ENCODE assay signal across 1 cellular context in genomic region chr14:39203659-39204606, GRCh38.
A peak's percentile ranks its signal among the peaks of the same experiment; 100 is the strongest.
TF ChIP-seq lines count a peak whose summit lies in the region.

No MANE protein-coding gene starts in this region.

TF ChIP-seq in HepG2, 621 proteins besides CTCF, POLR2A, EP300 and RAD21 (continued from another document and continues in another):
- TF ChIP-seq GTF3A (CRISPR knock-in tag; conservative IDR thresholded peaks at IDR 0.05): no peak
- no peak for TF ChIP-seq SIN3A (IDR thresholded peaks at IDR 0.05; ENCODE audit: borderline replicate concordance, low read depth, low read length)
- TF ChIP-seq, protein P1, sequence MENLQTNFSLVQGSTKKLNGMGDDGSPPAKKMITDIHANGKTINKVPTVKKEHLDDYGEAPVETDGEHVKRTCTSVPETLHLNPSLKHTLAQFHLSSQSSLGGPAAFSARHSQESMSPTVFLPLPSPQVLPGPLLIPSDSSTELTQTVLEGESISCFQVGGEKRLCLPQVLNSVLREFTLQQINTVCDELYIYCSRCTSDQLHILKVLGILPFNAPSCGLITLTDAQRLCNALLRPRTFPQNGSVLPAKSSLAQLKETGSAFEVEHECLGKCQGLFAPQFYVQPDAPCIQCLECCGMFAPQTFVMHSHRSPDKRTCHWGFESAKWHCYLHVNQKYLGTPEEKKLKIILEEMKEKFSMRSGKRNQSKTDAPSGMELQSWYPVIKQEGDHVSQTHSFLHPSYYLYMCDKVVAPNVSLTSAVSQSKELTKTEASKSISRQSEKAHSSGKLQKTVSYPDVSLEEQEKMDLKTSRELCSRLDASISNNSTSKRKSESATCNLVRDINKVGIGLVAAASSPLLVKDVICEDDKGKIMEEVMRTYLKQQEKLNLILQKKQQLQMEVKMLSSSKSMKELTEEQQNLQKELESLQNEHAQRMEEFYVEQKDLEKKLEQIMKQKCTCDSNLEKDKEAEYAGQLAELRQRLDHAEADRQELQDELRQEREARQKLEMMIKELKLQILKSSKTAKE (CRISPR knock-in tag; IDR thresholded peaks at IDR 0.05; ENCODE audit: borderline replicate concordance): no peak
- TF ChIP-seq, protein P2, sequence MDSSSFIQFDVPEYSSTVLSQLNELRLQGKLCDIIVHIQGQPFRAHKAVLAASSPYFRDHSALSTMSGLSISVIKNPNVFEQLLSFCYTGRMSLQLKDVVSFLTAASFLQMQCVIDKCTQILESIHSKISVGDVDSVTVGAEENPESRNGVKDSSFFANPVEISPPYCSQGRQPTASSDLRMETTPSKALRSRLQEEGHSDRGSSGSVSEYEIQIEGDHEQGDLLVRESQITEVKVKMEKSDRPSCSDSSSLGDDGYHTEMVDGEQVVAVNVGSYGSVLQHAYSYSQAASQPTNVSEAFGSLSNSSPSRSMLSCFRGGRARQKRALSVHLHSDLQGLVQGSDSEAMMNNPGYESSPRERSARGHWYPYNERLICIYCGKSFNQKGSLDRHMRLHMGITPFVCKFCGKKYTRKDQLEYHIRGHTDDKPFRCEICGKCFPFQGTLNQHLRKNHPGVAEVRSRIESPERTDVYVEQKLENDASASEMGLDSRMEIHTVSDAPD (CRISPR knock-in tag; IDR thresholded peaks at IDR 0.05): no peak
- TF ChIP-seq AKAP8 (CRISPR knock-in tag; IDR thresholded peaks at IDR 0.05): no peak
- no peak for TF ChIP-seq ZNF12 (CRISPR knock-in tag; IDR thresholded peaks at IDR 0.05)
- no peak for TF ChIP-seq ZNF790 (CRISPR knock-in tag; IDR thresholded peaks at IDR 0.05; ENCODE audit: borderline replicate concordance)
- TF ChIP-seq, protein P3, sequence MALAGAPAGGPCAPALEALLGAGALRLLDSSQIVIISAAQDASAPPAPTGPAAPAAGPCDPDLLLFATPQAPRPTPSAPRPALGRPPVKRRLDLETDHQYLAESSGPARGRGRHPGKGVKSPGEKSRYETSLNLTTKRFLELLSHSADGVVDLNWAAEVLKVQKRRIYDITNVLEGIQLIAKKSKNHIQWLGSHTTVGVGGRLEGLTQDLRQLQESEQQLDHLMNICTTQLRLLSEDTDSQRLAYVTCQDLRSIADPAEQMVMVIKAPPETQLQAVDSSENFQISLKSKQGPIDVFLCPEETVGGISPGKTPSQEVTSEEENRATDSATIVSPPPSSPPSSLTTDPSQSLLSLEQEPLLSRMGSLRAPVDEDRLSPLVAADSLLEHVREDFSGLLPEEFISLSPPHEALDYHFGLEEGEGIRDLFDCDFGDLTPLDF (CRISPR knock-in tag; IDR thresholded peaks at IDR 0.05): no peak
- no peak for TF ChIP-seq ARNT (IDR thresholded peaks at IDR 0.05)
- TF ChIP-seq ZNF263 (CRISPR knock-in tag; IDR thresholded peaks at IDR 0.05): 0 out of 2 replicates have a peak, but pooled peaks have one; percentile 23
- TF ChIP-seq SRSF4 (IDR thresholded peaks at IDR 0.05; ENCODE audit: low read depth, low read length, poor library complexity, severe bottlenecking): no peak
- no peak for TF ChIP-seq HNF4G (IDR thresholded peaks at IDR 0.05; ENCODE audit: borderline replicate concordance, low read depth, low read length)
- TF ChIP-seq HNF4G (CRISPR knock-in tag; IDR thresholded peaks at IDR 0.05; ENCODE audit: borderline replicate concordance, low read depth): no peak
- TF ChIP-seq FOXC1 (CRISPR knock-in tag; IDR thresholded peaks at IDR 0.05; ENCODE audit: borderline replicate concordance): no peak
- no peak for TF ChIP-seq ZBTB42 (CRISPR knock-in tag; IDR thresholded peaks at IDR 0.05)
- TF ChIP-seq PCBP1 (IDR thresholded peaks at IDR 0.05; ENCODE audit: borderline replicate concordance, low read depth, low read length): no peak
- TF ChIP-seq, protein P4, sequence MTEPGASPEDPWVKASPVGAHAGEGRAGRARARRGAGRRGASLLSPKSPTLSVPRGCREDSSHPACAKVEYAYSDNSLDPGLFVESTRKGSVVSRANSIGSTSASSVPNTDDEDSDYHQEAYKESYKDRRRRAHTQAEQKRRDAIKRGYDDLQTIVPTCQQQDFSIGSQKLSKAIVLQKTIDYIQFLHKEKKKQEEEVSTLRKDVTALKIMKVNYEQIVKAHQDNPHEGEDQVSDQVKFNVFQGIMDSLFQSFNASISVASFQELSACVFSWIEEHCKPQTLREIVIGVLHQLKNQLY (CRISPR knock-in tag; IDR thresholded peaks at IDR 0.05): no peak
- TF ChIP-seq ARID3A (IDR thresholded peaks at IDR 0.05; ENCODE audit: low read depth, low read length): no peak
- TF ChIP-seq, protein P5, sequence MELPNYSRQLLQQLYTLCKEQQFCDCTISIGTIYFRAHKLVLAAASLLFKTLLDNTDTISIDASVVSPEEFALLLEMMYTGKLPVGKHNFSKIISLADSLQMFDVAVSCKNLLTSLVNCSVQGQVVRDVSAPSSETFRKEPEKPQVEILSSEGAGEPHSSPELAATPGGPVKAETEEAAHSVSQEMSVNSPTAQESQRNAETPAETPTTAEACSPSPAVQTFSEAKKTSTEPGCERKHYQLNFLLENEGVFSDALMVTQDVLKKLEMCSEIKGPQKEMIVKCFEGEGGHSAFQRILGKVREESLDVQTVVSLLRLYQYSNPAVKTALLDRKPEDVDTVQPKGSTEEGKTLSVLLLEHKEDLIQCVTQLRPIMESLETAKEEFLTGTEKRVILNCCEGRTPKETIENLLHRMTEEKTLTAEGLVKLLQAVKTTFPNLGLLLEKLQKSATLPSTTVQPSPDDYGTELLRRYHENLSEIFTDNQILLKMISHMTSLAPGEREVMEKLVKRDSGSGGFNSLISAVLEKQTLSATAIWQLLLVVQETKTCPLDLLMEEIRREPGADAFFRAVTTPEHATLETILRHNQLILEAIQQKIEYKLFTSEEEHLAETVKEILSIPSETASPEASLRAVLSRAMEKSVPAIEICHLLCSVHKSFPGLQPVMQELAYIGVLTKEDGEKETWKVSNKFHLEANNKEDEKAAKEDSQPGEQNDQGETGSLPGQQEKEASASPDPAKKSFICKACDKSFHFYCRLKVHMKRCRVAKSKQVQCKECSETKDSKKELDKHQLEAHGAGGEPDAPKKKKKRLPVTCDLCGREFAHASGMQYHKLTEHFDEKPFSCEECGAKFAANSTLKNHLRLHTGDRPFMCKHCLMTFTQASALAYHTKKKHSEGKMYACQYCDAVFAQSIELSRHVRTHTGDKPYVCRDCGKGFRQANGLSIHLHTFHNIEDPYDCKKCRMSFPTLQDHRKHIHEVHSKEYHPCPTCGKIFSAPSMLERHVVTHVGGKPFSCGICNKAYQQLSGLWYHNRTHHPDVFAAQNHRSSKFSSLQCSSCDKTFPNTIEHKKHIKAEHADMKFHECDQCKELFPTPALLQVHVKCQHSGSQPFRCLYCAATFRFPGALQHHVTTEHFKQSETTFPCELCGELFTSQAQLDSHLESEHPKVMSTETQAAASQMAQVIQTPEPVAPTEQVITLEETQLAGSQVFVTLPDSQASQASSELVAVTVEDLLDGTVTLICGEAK (IDR thresholded peaks at IDR 0.05): no peak
- TF ChIP-seq, protein P5 (CRISPR knock-in tag; IDR thresholded peaks at IDR 0.05): 0 out of 2 replicates have a peak, but pooled peaks have one; percentile 24
- TF ChIP-seq FOXA3 (CRISPR knock-in tag; IDR thresholded peaks at IDR 0.05): no peak
- no peak for TF ChIP-seq TBL1XR1 (IDR thresholded peaks at IDR 0.05; ENCODE audit: borderline replicate concordance, low read length, partially characterized antibody)
- no peak for TF ChIP-seq ZNF609 (CRISPR knock-in tag; IDR thresholded peaks at IDR 0.05; ENCODE audit: borderline replicate concordance)
- TF ChIP-seq MYC (CRISPR knock-in tag; IDR thresholded peaks at IDR 0.05; ENCODE audit: borderline replicate concordance): no peak
- peak; percentile 53 for TF ChIP-seq PRPF4 (IDR thresholded peaks at IDR 0.05; ENCODE audit: low read depth, low read length, poor library complexity, severe bottlenecking)
- TF ChIP-seq ZFP36L2 (CRISPR knock-in tag; IDR thresholded peaks at IDR 0.05): no peak
- no peak for TF ChIP-seq THAP8 (CRISPR knock-in tag; IDR thresholded peaks at IDR 0.05; ENCODE audit: borderline replicate concordance)
- TF ChIP-seq TP53 (CRISPR knock-in tag; conservative IDR thresholded peaks at IDR 0.05): no peak
- no peak for TF ChIP-seq SP2 (CRISPR knock-in tag; IDR thresholded peaks at IDR 0.05)
- no peak for TF ChIP-seq ZNF615 (CRISPR knock-in tag; IDR thresholded peaks at IDR 0.05; ENCODE audit: borderline replicate concordance)
- TF ChIP-seq LCORL (IDR thresholded peaks at IDR 0.05): no peak
- TF ChIP-seq LCORL (CRISPR knock-in tag; IDR thresholded peaks at IDR 0.05): no peak
- TF ChIP-seq, protein P6, sequence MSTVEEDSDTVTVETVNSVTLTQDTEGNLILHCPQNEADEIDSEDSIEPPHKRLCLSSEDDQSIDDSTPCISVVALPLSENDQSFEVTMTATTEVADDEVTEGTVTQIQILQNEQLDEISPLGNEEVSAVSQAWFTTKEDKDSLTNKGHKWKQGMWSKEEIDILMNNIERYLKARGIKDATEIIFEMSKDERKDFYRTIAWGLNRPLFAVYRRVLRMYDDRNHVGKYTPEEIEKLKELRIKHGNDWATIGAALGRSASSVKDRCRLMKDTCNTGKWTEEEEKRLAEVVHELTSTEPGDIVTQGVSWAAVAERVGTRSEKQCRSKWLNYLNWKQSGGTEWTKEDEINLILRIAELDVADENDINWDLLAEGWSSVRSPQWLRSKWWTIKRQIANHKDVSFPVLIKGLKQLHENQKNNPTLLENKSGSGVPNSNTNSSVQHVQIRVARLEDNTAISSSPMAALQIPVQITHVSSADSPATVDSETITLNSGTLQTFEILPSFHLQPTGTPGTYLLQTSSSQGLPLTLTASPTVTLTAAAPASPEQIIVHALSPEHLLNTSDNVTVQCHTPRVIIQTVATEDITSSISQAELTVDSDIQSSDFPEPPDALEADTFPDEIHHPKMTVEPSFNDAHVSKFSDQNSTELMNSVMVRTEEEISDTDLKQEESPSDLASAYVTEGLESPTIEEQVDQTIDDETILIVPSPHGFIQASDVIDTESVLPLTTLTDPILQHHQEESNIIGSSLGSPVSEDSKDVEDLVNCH (CRISPR knock-in tag; IDR thresholded peaks at IDR 0.05): no peak
